8 cellular contexts compared by ENCODE assay signal in genomic region chr2:97646977-97647376, GRCh38. TPM values are rescaled to one million over a fixed set of nuclear protein-coding genes. Genes with fewer than 3 reads are reported as not detected.
DNase-seq lines count a peak whose midpoint lies in the region; ATAC-seq and TF ChIP-seq lines count a peak whose summit lies in the region.

No MANE protein-coding gene starts in this region.

- CTCF ChIA-PET in Caco-2 (lab: Charles Lee), result interaction anchor here (1.8 to 2.1 kb wide), 2 partner anchors 16 to 56 kb away, joined by 7 to 14 read pairs; no protein-coding TSS in a partner anchor
- CTCF ChIA-PET in PC-3 (lab: Charles Lee), result interaction anchor here (1.8 kb wide), 1 partner anchor 17 kb away, joined by 16 read pairs; the partner anchor contains the start of gene ACTR1B

- peaks cover 45% of the 10 kb centered on the region for H3K36me3 Mint-ChIP-seq in Caco-2 (ENCODE audit: insufficient read depth, unreplicated experiment)

- peak overlapping the region; percentile 99 for H3K4me3 Mint-ChIP-seq in Caco-2 (ENCODE audit: unreplicated experiment)

- H3K36me3 ChIP-seq in Caco-2 (ENCODE audit: control insufficient read depth, insufficient read depth, low read length) (peaks cover 3% of the 10 kb centered on the region; the same call in 1 of the 2 replicates), PC-3 (ENCODE audit: low read depth, low read length) (peaks cover 24% of the 10 kb centered on the region), parathyroid adenoma (ENCODE audit: control insufficient read depth, insufficient read depth, low read length) (no peaks in the 10 kb centered on the region)

- H3K4me1 ChIP-seq in Caco-2 (no peaks in the 10 kb centered on the region), PC-3 (ENCODE audit: insufficient read depth, low read length) (peaks cover 11% of the 10 kb centered on the region), parathyroid adenoma (peaks cover 13% of the 10 kb centered on the region)

- H3K9me2 ChIP-seq in PC-3 (replicated peaks; ENCODE audit: low read length), result no peaks in the 10 kb centered on the region

- DNase-seq in Caco-2, result no peak
- no peak for DNase-seq in PC-3
- no peak for DNase-seq in epithelial cell of esophagus (ENCODE audit: low read depth)
- DNase-seq in stimulated activated naive CD4-positive, alpha-beta T cell treated with Interleukin-2 at 50 U/mL for 16 hours (lab: John Stamatoyannopoulos, UW), result no peak
- DNase-seq in SHP77 treated with DMSO at 0.1 percent for 48 hours (lab: John Stamatoyannopoulos, UW), result no peak
- DNase-seq in NCI-H345 treated with DMSO at 0.1 percent for 48 hours (lab: John Stamatoyannopoulos, UW; ENCODE audit: unreplicated experiment), result no peak

- peak overlapping the region; percentile 86 for H3K4me2 ChIP-seq in PC-3 (ENCODE audit: low read length)
- H3K4me2 ChIP-seq in parathyroid adenoma (ENCODE audit: low read length), result peak overlapping the region; percentile 69

- peak overlapping the region; percentile 88 for H3K4me3 ChIP-seq in Caco-2 (ENCODE audit: low read depth, low read length)
- peak overlapping the region; percentile 83 for H3K4me3 ChIP-seq in PC-3 (ENCODE audit: low read length)
- H3K4me3 ChIP-seq in epithelial cell of esophagus (ENCODE audit: low read length), result peak overlapping the region; percentile 96
- H3K4me3 ChIP-seq in parathyroid adenoma (ENCODE audit: low read depth, low read length), result peak overlapping the region; percentile 99

- H2AFZ ChIP-seq in PC-3 (ENCODE audit: low read length) (no peak overlapping the region), parathyroid adenoma (no peak overlapping the region)

- TF ChIP-seq CTCF in Caco-2 (IDR thresholded peaks at IDR 0.05; ENCODE audit: insufficient read depth in 1 of 2, low read depth in 1 of 2, low read length in 1 of 2, severe bottlenecking in 1 of 2, unreplicated experiment in 1 of 2), result no peak
- TF ChIP-seq CTCF in PC-3 (conservative IDR thresholded peaks at IDR 0.05; ENCODE audit: low read depth, low read length), result no peak
- TF ChIP-seq CTCF in epithelial cell of esophagus (IDR thresholded peaks at IDR 0.05; ENCODE audit: insufficient read depth, low read depth, low read length, missing control alignments), result no peak
- TF ChIP-seq CTCF in parathyroid adenoma (IDR thresholded peaks at IDR 0.05), result no peak

- H3K27ac ChIP-seq in PC-3 (ENCODE audit: low read length) (no peak overlapping the region), parathyroid adenoma (peak overlapping the region; percentile 92)

- H4K20me1 ChIP-seq in PC-3 (ENCODE audit: low read length), result no peaks in the 10 kb centered on the region

- ATAC-seq in PC-3 (no peak), HG03045 (IDR thresholded peaks at IDR 0.05; ENCODE audit: unreplicated experiment) (no peak)

- H3K9ac ChIP-seq in PC-3 (ENCODE audit: low read length) (peak overlapping the region; percentile 91), parathyroid adenoma (peak overlapping the region; percentile 98)

- no peaks in the 10 kb centered on the region for H3F3A ChIP-seq in PC-3 (ENCODE audit: low read length, unreplicated experiment)

- intact Hi-C loops in Caco-2 (cut with micrococcal nuclease; ENCODE audit: unreplicated experiment) (loop anchor here (5.0 kb wide), 1 partner anchor 55 kb away; no protein-coding TSS in a partner anchor), PC-3 (cut with micrococcal nuclease) (no loop called here)

- H3K27me3 ChIP-seq in Caco-2 (replicated peaks; ENCODE audit: control insufficient read depth, insufficient read depth, low read length) (no peaks in the 10 kb centered on the region), PC-3 (ENCODE audit: low read length) (no peaks in the 10 kb centered on the region), parathyroid adenoma (ENCODE audit: control insufficient read depth, insufficient read depth, low read length) (no peaks in the 10 kb centered on the region)

- no peaks in the 10 kb centered on the region for H3K9me3 Mint-ChIP-seq in Caco-2 (ENCODE audit: unreplicated experiment)

- POLR2A ChIA-PET in Caco-2 (lab: Charles Lee), result interaction anchor here (0.5 to 2.2 kb wide), 3 partner anchors 16 to 44 kb away, joined by 4 to 82 read pairs (median 6); partner anchors contain the start of gene ACTR1B
- POLR2A ChIA-PET in PC-3 (lab: Charles Lee; ENCODE audit: unreplicated experiment), result no interaction called here

- peaks cover 6% of the 10 kb centered on the region for H3K4me1 Mint-ChIP-seq in Caco-2 (ENCODE audit: low read depth, unreplicated experiment)

- peaks cover 3% of the 10 kb centered on the region for H3K27me3 Mint-ChIP-seq in Caco-2 (ENCODE audit: insufficient read depth, unreplicated experiment)

- no peaks in the 10 kb centered on the region for H3K9me3 ChIP-seq in Caco-2
- H3K9me3 ChIP-seq in PC-3 (ENCODE audit: low read length), result no peaks in the 10 kb centered on the region
- no peaks in the 10 kb centered on the region for H3K9me3 ChIP-seq in parathyroid adenoma (ENCODE audit: control insufficient read depth, low read length)

- BruUV-seq in Caco-2 (replicated peaks; lab: Mats Ljungman, UMichigan) (TSS peak; percentile 48), PC-3 (replicated peaks; lab: Mats Ljungman, UMichigan) (no TSS peak)

- peak overlapping the region; percentile 99 for H3K27ac Mint-ChIP-seq in Caco-2 (ENCODE audit: unreplicated experiment)

- H3K79me2 ChIP-seq in PC-3 (ENCODE audit: low read length), result peaks cover 23% of the 10 kb centered on the region
- peaks cover 5% of the 10 kb centered on the region for H3K79me2 ChIP-seq in parathyroid adenoma

RNA-seq across cellular contexts. Expression of gene COX5B, which starts 1.1 kb away (rescaled TPM):
- total RNA-seq in Caco-2 (2022), result 313 TPM in 2 replicates
- 803 and 1,015 TPM in 2 replicates for total RNA-seq in PC-3 (2014; rRNA removed)

RNA-seq across cellular contexts. Expression of gene ACTR1B, which starts 16.9 kb away (rescaled TPM):
- total RNA-seq in Caco-2 (2022) (41.1 and 42.3 TPM in 2 replicates), PC-3 (2014; rRNA removed) (27.0 and 31.1 TPM in 2 replicates)

RNA-seq across cellular contexts. Expression of gene C2orf92, which starts 22.5 kb away (rescaled TPM):
- total RNA-seq in Caco-2 (2022), result 9.4 and 10.2 TPM in 2 replicates
- 3.0 and 3.3 TPM in 2 replicates for total RNA-seq in PC-3 (2014; rRNA removed)

RNA-seq across cellular contexts. Expression of gene ANKRD36B, which starts 57.3 kb away (rescaled TPM):
- total RNA-seq in Caco-2 (2022) (25.0 and 26.7 TPM in 2 replicates), PC-3 (2014; rRNA removed) (20.9 and 22.7 TPM in 2 replicates)
